12 cellular contexts compared by ENCODE assay signal in genomic region chr16:54446639-54447038, GRCh38.
DNase-seq lines count a peak whose midpoint lies in the region; ATAC-seq and TF ChIP-seq lines count a peak whose summit lies in the region.
"Had no signal": no experiment of that assay in that cellular context is flagged by ENCODE, and none has a peak within 500 bp of the region (broad histone marks: within the 10 kb centered on the region; RNA-seq: fewer than 3 reads in every experiment).

No MANE protein-coding gene starts in this region.

- TF ChIP-seq POLR2A in ovary (IDR thresholded peaks at IDR 0.05) (no peak), erythroblast (IDR thresholded peaks at IDR 0.05; ENCODE audit: low read length) (no peak)

- WGBS in ovary, 3 donors: 18 to 20% (median 18%) methylated on average over 10 of the region's 10 CpGs

- intact Hi-C loops in ovary (cut with DNase I): no loop called here

- no peaks in the 10 kb centered on the region for H3K27me3 ChIP-seq in ovary

- no peak for ATAC-seq in HG02798 (IDR thresholded peaks at IDR 0.05; ENCODE audit: poor library complexity, unreplicated experiment)

- H3K4me1 ChIP-seq in ovary (ENCODE audit: insufficient read depth): peaks cover 3% of the 10 kb centered on the region

- DNase-seq in Daoy (ENCODE audit: low read depth): peak; percentile 89
- peak; percentile 84 for DNase-seq in fibroblast of pulmonary artery (ENCODE audit: low read depth)
- DNase-seq in ovary: peak in 3 of 5 donors; percentile 21 to 39 (median 34)
- DNase-seq in cerebellar cortex (ENCODE audit: low spot score): no peak
- DNase-seq in activated CD4-positive, CD25-positive, alpha-beta regulatory T cell (lab: John Stamatoyannopoulos, UW): no peak
- DNase-seq in erythroblast (lab: John Stamatoyannopoulos, UW): no peak
- DNase-seq: activated CD4-positive, alpha-beta T cell treated with anti-CD3 and anti-CD28 coated beads, Interleukin-2, amount 50 U/mL, for 4 hours; NCI-H774 had no signal

- TF ChIP-seq EP300 in ovary (IDR thresholded peaks at IDR 0.05): no peak

- TF ChIP-seq CTCF in fibroblast of pulmonary artery (IDR thresholded peaks at IDR 0.05; ENCODE audit: low read length, missing control alignments) (no peak), ovary (IDR thresholded peaks at IDR 0.05) (no peak)

- no peak overlapping the region for H3K4me3 ChIP-seq in fibroblast of pulmonary artery (replicated peaks; ENCODE audit: low read depth, low read length)
- H3K4me3 ChIP-seq in ovary: no peak overlapping the region
- H3K4me3 ChIP-seq: dorsolateral prefrontal cortex had no signal

- H3K9me3 ChIP-seq in ovary: no peaks in the 10 kb centered on the region

- H3K27ac ChIP-seq in ovary: no peak overlapping the region
- H3K27ac ChIP-seq: HL-60 had no signal

- H3K36me3 ChIP-seq in ovary: no peaks in the 10 kb centered on the region

TF ChIP-seq in PFSK-1, 5 proteins besides CTCF, POLR2A, EP300 and RAD21:
- TF ChIP-seq SIN3A (IDR thresholded peaks at IDR 0.05; ENCODE audit: borderline replicate concordance, insufficient read depth, low read length): 0 out of 2 replicates have a peak, but pooled peaks have one; percentile 41
- no peak for TF ChIP-seq POLR2AphosphoS5 (IDR thresholded peaks at IDR 0.05; ENCODE audit: low read depth, low read length)
- TF ChIP-seq TAF1 (IDR thresholded peaks at IDR 0.05; ENCODE audit: borderline replicate concordance, insufficient read depth, low read length): no peak
- peak in 1 of 2 experiments; percentile 32; a peak in 1 of 4 replicates for TF ChIP-seq REST (IDR thresholded peaks at IDR 0.05; ENCODE audit: insufficient read depth in 1 of 2, low read depth in 2 of 2, low read length in 2 of 2)
TF ChIP-seq in PFSK-1: peak in this region for 2.

Comparison
In these comparisons a context has a peak if more than half of its experiments do, and no peak if none do; other contexts are left out.
1. DNase-seq: peak in Daoy (single experiment), fibroblast of pulmonary artery (single experiment) and ovary (3 of 5); none in cerebellar cortex (single experiment), activated CD4-positive, CD25-positive, alpha-beta regulatory T cell (0 of 4) and erythroblast (0 of 2).